In the genomic region with DNA sequence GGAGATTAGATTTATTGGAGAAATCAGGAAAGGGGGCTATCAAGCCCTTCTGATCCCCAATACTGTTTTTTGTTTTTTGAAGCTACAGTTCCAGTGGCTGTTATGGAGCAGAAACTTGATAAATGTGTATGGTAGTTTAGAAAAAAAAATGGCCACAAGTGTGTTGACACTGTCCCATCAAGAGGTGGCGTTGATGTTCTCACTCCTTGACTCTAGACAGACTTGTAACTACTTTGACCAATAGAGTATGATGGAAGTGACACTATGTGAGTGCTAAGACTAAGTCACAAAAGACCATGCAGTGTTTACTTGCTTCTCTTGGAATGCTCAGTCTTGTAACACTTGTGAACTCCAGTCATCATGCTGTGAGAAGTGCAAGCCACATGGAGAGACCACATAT, we compare ENCODE assay signal across 23 cellular contexts.
DNase-seq lines count a peak whose midpoint lies in the region; ATAC-seq and TF ChIP-seq lines count a peak whose summit lies in the region.
"Had no signal": no experiment of that assay in that cellular context is flagged by ENCODE, and none has a peak within 500 bp of the region (broad histone marks: within the 10 kb centered on the region; RNA-seq: fewer than 3 reads in every experiment).

No MANE protein-coding gene starts in this region.

- POLR2A ChIA-PET in Panc1 (lab: Charles Lee): no interaction called here

- DNase-seq in Panc1 (ENCODE audit: low read depth, low spot score) (no peak), HFFc6 (no peak), NCI-H2107 (lab: John Stamatoyannopoulos, UW) (no peak)
- no peak for DNase-seq in activated T-cell treated with anti-CD3 and anti-CD28 coated beads, Interleukin-2, amount 50 U/mL, for 24 hours
- DNase-seq: activated CD4-positive, alpha-beta T cell treated with anti-CD3 and anti-CD28 coated beads for 1 hour; activated naive CD4-positive, alpha-beta T cell treated with anti-CD3 and anti-CD28 coated beads, Interleukin-2, amount 50 U/mL, for 16 hours; activated T-cell treated with anti-CD3 and anti-CD28 coated beads, Interleukin-2, amount 50 U/mL, for 72 hours; CD4-positive, CD25-positive, alpha-beta regulatory T cell; effector CD4-positive, alpha-beta T cell; foreskin melanocyte; naive thymus-derived CD8-positive, alpha-beta T cell; NCI-H774; PC-3; retina; SHP77 treated with DMSO at 0.1 percent for 48 hours; stimulated activated CD4-positive, alpha-beta T cell treated with anti-CD3 and anti-CD28 coated beads, Interleukin-4, amount 100 ng/mL, for 24 hours; stimulated activated naive CD8-positive, alpha-beta T cell treated with anti-CD3 and anti-CD28 coated beads, Interleukin-15, Interleukin-2, amounts not matched to agents 100 U/mL and 50 U/mL, for 24 hours; thyroid gland had no signal

- H3K4me1 Mint-ChIP-seq in stimulated activated memory B cell treated with anti-CD40 and anti-IgM and Interleukin-4, amounts not matched to agents 10 μg/mL and 1 μg/mL and 100 μg/mL, for 72 hours: no peaks in the 10 kb centered on the region
- no peaks in the 10 kb centered on the region for H3K4me1 Mint-ChIP-seq in HFFc6 (ENCODE audit: low read depth)
- no peaks in the 10 kb centered on the region for H3K4me1 Mint-ChIP-seq in activated T-cell treated with anti-CD3 and anti-CD28 coated beads, Interleukin-2, amount 50 U/mL, for 24 hours (ENCODE audit: low read depth)
- H3K4me1 Mint-ChIP-seq: CD4-positive, CD25-positive, alpha-beta regulatory T cell; central memory CD8-positive, alpha-beta T cell; naive thymus-derived CD8-positive, alpha-beta T cell had no signal

- TF ChIP-seq CTCF in Panc1 (IDR thresholded peaks at IDR 0.05) (peak; percentile 25; the same call in 1 of the 2 replicates), HFFc6 (IDR thresholded peaks at IDR 0.05) (no peak)

- H3K27me3 ChIP-seq in Panc1 (ENCODE audit: control insufficient read depth, insufficient read depth, low read length): no peaks in the 10 kb centered on the region
- H3K27me3 ChIP-seq: thyroid gland had no signal

- BruUV-seq in Panc1 (replicated peaks; lab: Mats Ljungman, UMichigan): no TSS peak

- H3K27me3 Mint-ChIP-seq in stimulated activated memory B cell treated with anti-CD40 and anti-IgM and Interleukin-4, amounts not matched to agents 10 μg/mL and 1 μg/mL and 100 μg/mL, for 72 hours: no peaks in the 10 kb centered on the region
- H3K27me3 Mint-ChIP-seq in HFFc6 (ENCODE audit: insufficient read depth): no peaks in the 10 kb centered on the region
- H3K27me3 Mint-ChIP-seq in activated T-cell treated with anti-CD3 and anti-CD28 coated beads, Interleukin-2, amount 50 U/mL, for 24 hours: no peaks in the 10 kb centered on the region
- H3K27me3 Mint-ChIP-seq: CD4-positive, CD25-positive, alpha-beta regulatory T cell; naive thymus-derived CD8-positive, alpha-beta T cell had no signal

- no peak overlapping the region for H3K27ac Mint-ChIP-seq in stimulated activated memory B cell treated with anti-CD40 and anti-IgM and Interleukin-4, amounts not matched to agents 10 μg/mL and 1 μg/mL and 100 μg/mL, for 72 hours
- H3K27ac Mint-ChIP-seq in HFFc6: no peak overlapping the region
- no peak overlapping the region for H3K27ac Mint-ChIP-seq in activated T-cell treated with anti-CD3 and anti-CD28 coated beads, Interleukin-2, amount 50 U/mL, for 24 hours
- H3K27ac Mint-ChIP-seq: activated T-cell treated with anti-CD3 and anti-CD28 coated beads, Interleukin-2, amount 50 U/mL, for 72 hours; CD4-positive, CD25-positive, alpha-beta regulatory T cell; naive thymus-derived CD8-positive, alpha-beta T cell had no signal

- in situ Hi-C loops in Panc1 (cut with HindIII; ENCODE audit: low pct_unique_long_range_greater_than_20kb, low sequenced_read_pairs): no loop called here

- H3K4me3 Mint-ChIP-seq in stimulated activated memory B cell treated with anti-CD40 and anti-IgM and Interleukin-4, amounts not matched to agents 10 μg/mL and 1 μg/mL and 100 μg/mL, for 72 hours: no peak overlapping the region
- H3K4me3 Mint-ChIP-seq in HFFc6: no peak overlapping the region
- no peak overlapping the region for H3K4me3 Mint-ChIP-seq in activated T-cell treated with anti-CD3 and anti-CD28 coated beads, Interleukin-2, amount 50 U/mL, for 24 hours
- H3K4me3 Mint-ChIP-seq: activated T-cell treated with anti-CD3 and anti-CD28 coated beads, Interleukin-2, amount 50 U/mL, for 72 hours; CD4-positive, CD25-positive, alpha-beta regulatory T cell; central memory CD8-positive, alpha-beta T cell; naive thymus-derived CD8-positive, alpha-beta T cell had no signal

- H3K9me3 Mint-ChIP-seq in stimulated activated memory B cell treated with anti-CD40 and anti-IgM and Interleukin-4, amounts not matched to agents 10 μg/mL and 1 μg/mL and 100 μg/mL, for 72 hours: no peaks in the 10 kb centered on the region
- peaks cover 7% of the 10 kb centered on the region; the same call in 1 of the 2 replicates for H3K9me3 Mint-ChIP-seq in HFFc6
- H3K9me3 Mint-ChIP-seq in activated T-cell treated with anti-CD3 and anti-CD28 coated beads, Interleukin-2, amount 50 U/mL, for 24 hours: no peaks in the 10 kb centered on the region
- H3K9me3 Mint-ChIP-seq: activated T-cell treated with anti-CD3 and anti-CD28 coated beads, Interleukin-2, amount 50 U/mL, for 72 hours; central memory CD8-positive, alpha-beta T cell had no signal

- intact Hi-C loops in Panc1 (cut with micrococcal nuclease; ENCODE audit: unreplicated experiment): no loop called here

- no peaks in the 10 kb centered on the region for H3K4me1 ChIP-seq in Panc1 (ENCODE audit: control insufficient read depth, insufficient read depth, low read length)
- H3K4me1 ChIP-seq: thyroid gland had no signal

- no peaks in the 10 kb centered on the region for H3K36me3 ChIP-seq in Panc1 (ENCODE audit: control insufficient read depth, insufficient read depth, low read length)
- H3K36me3 ChIP-seq: thyroid gland had no signal

- no peaks in the 10 kb centered on the region for H3K36me3 Mint-ChIP-seq in stimulated activated memory B cell treated with anti-CD40 and anti-IgM and Interleukin-4, amounts not matched to agents 10 μg/mL and 1 μg/mL and 100 μg/mL, for 72 hours
- no peaks in the 10 kb centered on the region for H3K36me3 Mint-ChIP-seq in HFFc6 (ENCODE audit: low read depth)
- H3K36me3 Mint-ChIP-seq in activated T-cell treated with anti-CD3 and anti-CD28 coated beads, Interleukin-2, amount 50 U/mL, for 24 hours (ENCODE audit: low read depth): no peaks in the 10 kb centered on the region
- H3K36me3 Mint-ChIP-seq: CD4-positive, CD25-positive, alpha-beta regulatory T cell; naive thymus-derived CD8-positive, alpha-beta T cell had no signal

- H3K27ac ChIP-seq in Panc1 (ENCODE audit: low read length): no peak overlapping the region
- H3K27ac ChIP-seq: thyroid gland had no signal

- no peaks in the 10 kb centered on the region for H3K9me3 ChIP-seq in Panc1 (ENCODE audit: control insufficient read depth, insufficient read depth, low read depth, low read length)
- H3K9me3 ChIP-seq: thyroid gland had no signal

- ATAC-seq in GM21360 (IDR thresholded peaks at IDR 0.05; ENCODE audit: unreplicated experiment): peak; percentile 2
- peak; percentile 34 for ATAC-seq in HG02973 (IDR thresholded peaks at IDR 0.05; ENCODE audit: unreplicated experiment)
- ATAC-seq in Panc1: no peak
- ATAC-seq in stimulated activated memory B cell treated with anti-CD40 and anti-IgM and Interleukin-4, amounts not matched to agents 10 μg/mL and 1 μg/mL and 100 μg/mL, for 72 hours: peak; percentile 20
- ATAC-seq: activated T-cell treated with anti-CD3 and anti-CD28 coated beads, Interleukin-2, amount 50 U/mL, for 72 hours; left lobe of liver; PC-3; stimulated activated naive CD8-positive, alpha-beta T cell treated with anti-CD3 and anti-CD28 coated beads, Interleukin-15, Interleukin-2, amounts not matched to agents 100 U/mL and 50 U/mL, for 24 hours had no signal

- no peak overlapping the region for H3K4me3 ChIP-seq in Panc1 (ENCODE audit: low read depth in 2 of 2, low read length in 2 of 2)
- H3K4me3 ChIP-seq: thyroid gland had no signal

- CTCF ChIA-PET in Panc1 (lab: Charles Lee): no interaction called here
